In genomic region chr2:81583311-81584108, GRCh38 we compare ENCODE assay signal across 20 cellular contexts.
DNase-seq lines count a peak whose midpoint lies in the region; ATAC-seq, FAIRE-seq and TF ChIP-seq lines count a peak whose summit lies in the region.
"Had no signal": no experiment of that assay in that cellular context is flagged by ENCODE, and none has a peak within 500 bp of the region (broad histone marks: within the 10 kb centered on the region; RNA-seq: fewer than 3 reads in every experiment).

No MANE protein-coding gene starts in this region.

- H3K9ac ChIP-seq in H9 (ENCODE audit: extremely low read depth, insufficient read length, low read length): no peak overlapping the region
- no peak overlapping the region for H3K9ac ChIP-seq in kidney (ENCODE audit: low read length in 2 of 2)

- H3K27me3 ChIP-seq in H9 (ENCODE audit: insufficient read depth, low read length) (no peaks in the 10 kb centered on the region), sigmoid colon (no peaks in the 10 kb centered on the region)

- H3K27me3 Mint-ChIP-seq in H9 (ENCODE audit: low read depth): peaks cover 11% of the 10 kb centered on the region
- no peaks in the 10 kb centered on the region for H3K27me3 Mint-ChIP-seq in WTC11 (ENCODE audit: low read depth)
- H3K27me3 Mint-ChIP-seq: B cell; CD4-positive, alpha-beta T cell had no signal

- no peak overlapping the region for H2BK20ac ChIP-seq in H9 (ENCODE audit: low read depth, low read length, poor library complexity, severe bottlenecking)

- H2AK5ac ChIP-seq in H9 (ENCODE audit: insufficient read length, low read length): no peak overlapping the region

- H4K91ac ChIP-seq in H9 (ENCODE audit: insufficient read length, low read depth, low read length): no peak overlapping the region

- H3K23ac ChIP-seq in H9 (ENCODE audit: insufficient read length, low read depth, low read length): no peak overlapping the region

- no peak for FAIRE-seq in kidney (lab: Jason Lieb, UNC)
- FAIRE-seq: A204.1, G401.6, GM12892 had no signal

- H3K79me1 ChIP-seq in H9 (ENCODE audit: insufficient read depth, low read depth, low read length, poor library complexity, severe bottlenecking): no peaks in the 10 kb centered on the region

- H3K79me2 ChIP-seq in H9 (ENCODE audit: insufficient read depth, low read length): no peaks in the 10 kb centered on the region

- peak; percentile 69 for ATAC-seq in WTC11
- ATAC-seq in HG03135 (IDR thresholded peaks at IDR 0.05; ENCODE audit: unreplicated experiment): no peak

- no peak overlapping the region for H4K5ac ChIP-seq in H9 (ENCODE audit: insufficient read length, low read depth, low read length)

- POLR2A ChIA-PET in WTC11 (lab: Charles Lee): no interaction called here

- H2BK12ac ChIP-seq in H9 (ENCODE audit: insufficient read length, low read depth, low read length): no peak overlapping the region

- no peak overlapping the region for H2AFZ ChIP-seq in H9 (ENCODE audit: low read length)

- H3K36me3 Mint-ChIP-seq in H9 (ENCODE audit: insufficient read depth in 1 of 3, low read depth in 3 of 3): peaks cover 0 to 3% (median 0%) of the 10 kb centered on the region in 3 experiments; a peak in 2 of 7 replicates
- H3K36me3 Mint-ChIP-seq in WTC11: no peaks in the 10 kb centered on the region

- peak; percentile 27 for DNase-seq in H9
- DNase-seq in WTC11 (ENCODE audit: low spot score): peak; percentile 14
- DNase-seq in kidney: peak; percentile 45
- peak; percentile 61 for DNase-seq in sigmoid colon
- DNase-seq in stimulated activated CD4-positive, alpha-beta T cell treated with anti-CD3 and anti-CD28 coated beads, Interleukin-1b, Interleukin-23, amount 100 ng/mL, for 48 hours: no peak
- no peak for DNase-seq in OCI-M2 (lab: John Stamatoyannopoulos, UW; ENCODE audit: unreplicated experiment)
- no peak for DNase-seq in DMS153 treated with DMSO at 0.1 percent for 48 hours (lab: John Stamatoyannopoulos, UW; ENCODE audit: unreplicated experiment)
- DNase-seq: C1 segment of cervical spinal cord; CD4-positive, alpha-beta T cell; DMS79 treated with DMSO at 0.1 percent for 48 hours; EL; GOT3; HCEC 1CT; HFFc6 had no signal

- H3T11ph ChIP-seq in H9 (ENCODE audit: low read length): no peak overlapping the region

- H3K36me3 ChIP-seq in kidney (ENCODE audit: control insufficient read depth in 1 of 2, insufficient read depth in 2 of 2, low read length in 2 of 2) (no peaks in the 10 kb centered on the region), sigmoid colon (no peaks in the 10 kb centered on the region)

- no peak overlapping the region for H2BK120ac ChIP-seq in H9 (ENCODE audit: low read depth, low read length, poor library complexity, severe bottlenecking)

- intact Hi-C loops in kidney (cut with DNase I) (no loop called here), sigmoid colon (cut with DNase I) (no loop called here)

- H3K4me2 ChIP-seq in H9 (ENCODE audit: insufficient read depth, insufficient read length, low read length): no peak overlapping the region

- no peaks in the 10 kb centered on the region for H4K20me1 ChIP-seq in H9 (ENCODE audit: control insufficient read depth, insufficient read depth, insufficient read length)

- H3K9me3 ChIP-seq in H9 (ENCODE audit: control insufficient read depth, low read depth, low read length): no peaks in the 10 kb centered on the region
- no peaks in the 10 kb centered on the region for H3K9me3 ChIP-seq in kidney (ENCODE audit: control insufficient read depth in 1 of 2, low read length in 2 of 2)
- no peaks in the 10 kb centered on the region for H3K9me3 ChIP-seq in sigmoid colon

- no CpG with 5 or more reads among the region's 20 CpGs for WGBS in H9 (ENCODE audit: extremely low coverage, insufficient read length, low lambda C conversion rate)
- 89 to 93% methylated on average over 20 of the region's 20 CpGs for WGBS in sigmoid colon, 2 donors

- no peak for TF ChIP-seq CTCF in H9 (conservative IDR thresholded peaks at IDR 0.05)
- TF ChIP-seq CTCF in WTC11 (IDR thresholded peaks at IDR 0.05): no peak
- TF ChIP-seq CTCF in kidney (IDR thresholded peaks at IDR 0.05; ENCODE audit: borderline replicate concordance, extremely low read depth, insufficient read depth): no peak
- TF ChIP-seq CTCF in sigmoid colon (IDR thresholded peaks at IDR 0.05): no peak

- no peak overlapping the region for H3K4me3 ChIP-seq in kidney (ENCODE audit: low read length in 2 of 2)
- H3K4me3 ChIP-seq in sigmoid colon: no peak overlapping the region

- no peak overlapping the region for H2BK15ac ChIP-seq in H9 (ENCODE audit: low read depth, low read length)

- H3K27ac Mint-ChIP-seq in H9 (no peak overlapping the region), WTC11 (no peak overlapping the region)
- H3K27ac Mint-ChIP-seq: B cell; CD4-positive, alpha-beta T cell; HFFc6 had no signal

- TF ChIP-seq POLR2A in sigmoid colon (IDR thresholded peaks at IDR 0.05): no peak

- H3K18ac ChIP-seq in H9 (ENCODE audit: insufficient read length, low read depth, low read length): no peak overlapping the region

- H3K4me1 ChIP-seq in H9 (ENCODE audit: insufficient read depth, low read length) (no peaks in the 10 kb centered on the region), kidney (ENCODE audit: control insufficient read depth in 1 of 2, insufficient read depth in 1 of 2, low read depth in 1 of 2, low read length in 2 of 2) (no peaks in the 10 kb centered on the region), sigmoid colon (no peaks in the 10 kb centered on the region)

- no peak for TF ChIP-seq EP300 in sigmoid colon (IDR thresholded peaks at IDR 0.05)

- no peak overlapping the region for H3K4me3 Mint-ChIP-seq in H9
- H3K4me3 Mint-ChIP-seq in WTC11: no peak overlapping the region
- H3K4me3 Mint-ChIP-seq: B cell; CD4-positive, alpha-beta T cell; HFFc6 had no signal

- no peak overlapping the region for H4K8ac ChIP-seq in H9 (replicated peaks; ENCODE audit: insufficient read length, low read depth, low read length)

- no peak overlapping the region for H3K4ac ChIP-seq in H9 (ENCODE audit: low read depth, low read length)

- H3K23me2 ChIP-seq in H9 (ENCODE audit: insufficient read length, low read depth, low read length, poor library complexity, severe bottlenecking): no peaks in the 10 kb centered on the region

- H3K4me1 Mint-ChIP-seq in H9 (peaks cover 3 to 17% of the 10 kb centered on the region in 2 experiments; a peak in 3 of 4 replicates), WTC11 (peaks cover 22% of the 10 kb centered on the region)
- H3K4me1 Mint-ChIP-seq: B cell had no signal

- H2BK5ac ChIP-seq in H9 (ENCODE audit: insufficient read length, low read length): no peak overlapping the region

- no peak overlapping the region for H3K56ac ChIP-seq in H9 (ENCODE audit: insufficient read length, low read depth, low read length)

- H3K14ac ChIP-seq in H9 (ENCODE audit: insufficient read depth, low read length): no peak overlapping the region

- H3K9me3 Mint-ChIP-seq in H9: peaks cover 0 to 4% of the 10 kb centered on the region in 2 experiments; a peak in 2 of 5 replicates
- H3K9me3 Mint-ChIP-seq in WTC11: no peaks in the 10 kb centered on the region

- CTCF ChIA-PET in WTC11 (lab: Charles Lee): no interaction called here

- no peak overlapping the region for H3K27ac ChIP-seq in H9 (ENCODE audit: insufficient read length, low read depth, low read length)
- H3K27ac ChIP-seq in kidney (ENCODE audit: low read depth in 2 of 2, low read length in 2 of 2): no peak overlapping the region
- H3K27ac ChIP-seq in sigmoid colon: no peak overlapping the region
- H3K27ac ChIP-seq: HL-60 had no signal

TF ChIP-seq in WTC11, 78 proteins besides CTCF, POLR2A, EP300 and RAD21 (continues in another document):
- no peak for TF ChIP-seq E2F1 (CRISPR knock-in tag; IDR thresholded peaks at IDR 0.05)
- TF ChIP-seq ATF6 (CRISPR knock-in tag; IDR thresholded peaks at IDR 0.05): no peak

Comparison
In these comparisons a context has a peak if more than half of its experiments do, and no peak if none do; other contexts are left out.
1. DNase-seq: peak in H9 (single experiment), WTC11 (single experiment), kidney (single experiment) and sigmoid colon (single experiment); none in stimulated activated CD4-positive, alpha-beta T cell treated with anti-CD3 and anti-CD28 coated beads, Interleukin-1b, Interleukin-23, amount 100 ng/mL, for 48 hours (single experiment), OCI-M2 (single experiment) and DMS153 treated with DMSO at 0.1 percent for 48 hours (single experiment).